Comparison of ENCODE assay signal across 10 cellular contexts in genomic region chr5:136374003-136374402, GRCh38. TPM values are rescaled to one million over a fixed set of nuclear protein-coding genes. Genes with fewer than 3 reads are reported as not detected.
DNase-seq lines count a peak whose midpoint lies in the region; ATAC-seq and TF ChIP-seq lines count a peak whose summit lies in the region.
"Had no signal": no experiment of that assay in that cellular context is flagged by ENCODE, and none has a peak within 500 bp of the region (broad histone marks: within the 10 kb centered on the region; RNA-seq: fewer than 3 reads in every experiment).

No MANE protein-coding gene starts in this region.

- H2BK12ac ChIP-seq in H9 (ENCODE audit: insufficient read length, low read depth, low read length) = no peak overlapping the region

- H3K4ac ChIP-seq in H9 (ENCODE audit: low read depth, low read length) = no peak overlapping the region

- no peaks in the 10 kb centered on the region for H3K4me1 Mint-ChIP-seq in H9
- H3K4me1 Mint-ChIP-seq in activated T-cell treated with anti-CD3 and anti-CD28 coated beads, Interleukin-2, amount 50 U/mL, for 72 hours (ENCODE audit: low read depth) = no peaks in the 10 kb centered on the region

- H3K27me3 ChIP-seq in H9 (ENCODE audit: insufficient read depth, low read length) = no peaks in the 10 kb centered on the region

- DNase-seq in AG09309 (ENCODE audit: low read depth) (no peak), H9 (no peak), RPMI7951 (ENCODE audit: low read depth) (peak; percentile 12), glomerular endothelial cell (ENCODE audit: extremely low read depth, low read depth, low spot score) (peak; percentile 66), ecto neural progenitor cell (ENCODE audit: low spot score) (no peak)
- no peak for DNase-seq in stimulated activated naive CD4-positive, alpha-beta T cell treated with Interleukin-2 at 50 U/mL for 16 hours (lab: John Stamatoyannopoulos, UW)
- DNase-seq in activated T-cell treated with anti-CD3 and anti-CD28 coated beads, Interleukin-2, amount 50 U/mL, for 72 hours = no peak
- DNase-seq: left cardiac atrium; stimulated activated CD4-positive, alpha-beta T cell treated with anti-CD3 and anti-CD28 coated beads, Interleukin-2, amount 100 ng/mL, for 48 hours had no signal

- peaks cover 51% of the 10 kb centered on the region for H3K27me3 Mint-ChIP-seq in H9 (ENCODE audit: low read depth)
- no peaks in the 10 kb centered on the region for H3K27me3 Mint-ChIP-seq in activated T-cell treated with anti-CD3 and anti-CD28 coated beads, Interleukin-2, amount 50 U/mL, for 72 hours (ENCODE audit: low read depth)

- H4K20me1 ChIP-seq in H9 (ENCODE audit: control insufficient read depth, insufficient read depth, insufficient read length) = no peaks in the 10 kb centered on the region

- H2AK5ac ChIP-seq in H9 (ENCODE audit: insufficient read length, low read length) = no peak overlapping the region

- H3K36me3 Mint-ChIP-seq in H9 (ENCODE audit: insufficient read depth in 1 of 3, low read depth in 3 of 3) = no peaks in the 10 kb centered on the region
- H3K36me3 Mint-ChIP-seq in activated T-cell treated with anti-CD3 and anti-CD28 coated beads, Interleukin-2, amount 50 U/mL, for 72 hours (ENCODE audit: insufficient read depth in 2 of 2) = no peaks in the 10 kb centered on the region

- no peaks in the 10 kb centered on the region for H3K79me2 ChIP-seq in H9 (ENCODE audit: insufficient read depth, low read length)

- no peaks in the 10 kb centered on the region for H3K9me3 Mint-ChIP-seq in H9
- peaks cover 0 to 4% of the 10 kb centered on the region in 2 donors for H3K9me3 Mint-ChIP-seq in activated T-cell treated with anti-CD3 and anti-CD28 coated beads, Interleukin-2, amount 50 U/mL, for 72 hours

- no peak overlapping the region for H3K14ac ChIP-seq in H9 (ENCODE audit: insufficient read depth, low read length)

- H3K4me3 Mint-ChIP-seq in H9 = no peak overlapping the region
- H3K4me3 Mint-ChIP-seq in activated T-cell treated with anti-CD3 and anti-CD28 coated beads, Interleukin-2, amount 50 U/mL, for 72 hours = no peak overlapping the region

- WGBS in H9 (ENCODE audit: extremely low coverage, insufficient read length, low lambda C conversion rate) = no CpG with 5 or more reads among the region's 5 CpGs

- no peaks in the 10 kb centered on the region for H3K23me2 ChIP-seq in H9 (ENCODE audit: insufficient read length, low read depth, low read length, poor library complexity, severe bottlenecking)

- no peak overlapping the region for H3K23ac ChIP-seq in H9 (ENCODE audit: insufficient read length, low read depth, low read length)

- no peak overlapping the region for H2AFZ ChIP-seq in H9 (ENCODE audit: low read length)

- no peak overlapping the region for H3K18ac ChIP-seq in H9 (ENCODE audit: insufficient read length, low read depth, low read length)

- H3K9ac ChIP-seq in H9 (ENCODE audit: extremely low read depth, insufficient read length, low read length) = no peak overlapping the region

- H2BK120ac ChIP-seq in H9 (ENCODE audit: low read depth, low read length, poor library complexity, severe bottlenecking) = no peak overlapping the region

- no peak overlapping the region for H3K56ac ChIP-seq in H9 (ENCODE audit: insufficient read length, low read depth, low read length)

- H4K8ac ChIP-seq in H9 (replicated peaks; ENCODE audit: insufficient read length, low read depth, low read length) = no peak overlapping the region

- no peak overlapping the region for H3K4me3 ChIP-seq in AG09309 (ENCODE audit: control insufficient read depth, low read depth, low read length)

- H2BK20ac ChIP-seq in H9 (ENCODE audit: low read depth, low read length, poor library complexity, severe bottlenecking) = no peak overlapping the region

- no peak overlapping the region for H2BK5ac ChIP-seq in H9 (ENCODE audit: insufficient read length, low read length)

- H3K27ac ChIP-seq in H9 (ENCODE audit: insufficient read length, low read depth, low read length) = no peak overlapping the region

- H2BK15ac ChIP-seq in H9 (ENCODE audit: low read depth, low read length) = no peak overlapping the region

- no peak overlapping the region for H3K27ac Mint-ChIP-seq in H9
- H3K27ac Mint-ChIP-seq in activated T-cell treated with anti-CD3 and anti-CD28 coated beads, Interleukin-2, amount 50 U/mL, for 72 hours = no peak overlapping the region

- TF ChIP-seq CTCF in AG09309 (IDR thresholded peaks at IDR 0.05; ENCODE audit: control insufficient read depth, insufficient read depth, low read depth, low read length, missing control alignments) = peak; percentile 15
- TF ChIP-seq CTCF in H9 (conservative IDR thresholded peaks at IDR 0.05) = peak; percentile 73

- no peak for ATAC-seq in activated T-cell treated with anti-CD3 and anti-CD28 coated beads, Interleukin-2, amount 50 U/mL, for 72 hours (replicated peaks in 1 of 2)
- ATAC-seq in HG03439 (IDR thresholded peaks at IDR 0.05; ENCODE audit: unreplicated experiment) = no peak

- no peak overlapping the region for H3T11ph ChIP-seq in H9 (ENCODE audit: low read length)

- no peak overlapping the region for H4K91ac ChIP-seq in H9 (ENCODE audit: insufficient read length, low read depth, low read length)

- H3K9me3 ChIP-seq in H9 (ENCODE audit: control insufficient read depth, low read depth, low read length) = no peaks in the 10 kb centered on the region

- H4K5ac ChIP-seq in H9 (ENCODE audit: insufficient read length, low read depth, low read length) = no peak overlapping the region

- H3K4me1 ChIP-seq in H9 (ENCODE audit: insufficient read depth, low read length) = no peaks in the 10 kb centered on the region

- H3K79me1 ChIP-seq in H9 (ENCODE audit: insufficient read depth, low read depth, low read length, poor library complexity, severe bottlenecking) = no peaks in the 10 kb centered on the region

- no peak overlapping the region for H3K4me2 ChIP-seq in H9 (ENCODE audit: insufficient read depth, insufficient read length, low read length)

RNA-seq across cellular contexts. Expression of gene TRPC7, which starts 8.7 kb away (rescaled TPM):
- not detected in 2 replicates for total RNA-seq in H9 (2021)
- total RNA-seq in RPMI7951 (2014; rRNA removed; shearing (Covaris generic)) = not detected in 2 replicates
- total RNA-seq in glomerular endothelial cell = not detected in 2 replicates
- not detected for total RNA-seq in activated T-cell treated with anti-CD3 and anti-CD28 coated beads, Interleukin-2, amount 50 U/mL, for 72 hours
- total RNA-seq: left cardiac atrium had no signal

Comparison
In these comparisons a context has a peak if more than half of its experiments do, and no peak if none do; other contexts are left out.
1. DNase-seq: peak in RPMI7951 (single experiment) and glomerular endothelial cell (single experiment); none in AG09309 (single experiment), H9 (single experiment), ecto neural progenitor cell (single experiment), stimulated activated naive CD4-positive, alpha-beta T cell treated with Interleukin-2 at 50 U/mL for 16 hours (single experiment) and activated T-cell treated with anti-CD3 and anti-CD28 coated beads, Interleukin-2, amount 50 U/mL, for 72 hours (0 of 2).